ENCODE assay signal across 8 cellular contexts in genomic region chr9:32572900-32573523, GRCh38. TPM values are rescaled to one million over a fixed set of nuclear protein-coding genes. Genes with fewer than 3 reads are reported as not detected.
DNase-seq lines count a peak whose midpoint lies in the region; ATAC-seq lines count a peak whose summit lies in the region.

Gene NDUFB6, minus strand, starts transcription at chr9:32573159. Its CDS starts 99 bp downstream, at chr9:32573060.

- H3K4me3 ChIP-seq in CD4-positive, alpha-beta memory T cell (ENCODE audit: low read length in 2 of 2): peak within 1 kb of the TSS; percentile 77 to 95

- H3K36me3 Mint-ChIP-seq in CD4-positive, alpha-beta memory T cell: peaks cover 9 to 26% of the 10 kb centered on the region in 2 donors

- H3K27ac ChIP-seq in CD4-positive, alpha-beta memory T cell (ENCODE audit: low read depth, low read length): peak within 1 kb of the TSS; percentile 83

- H3K27me3 ChIP-seq in CD4-positive, alpha-beta memory T cell (ENCODE audit: insufficient read depth, low read length): no peaks in the 10 kb centered on the region

- peaks cover 1 to 2% of the 10 kb centered on the region in 2 donors for H3K27me3 Mint-ChIP-seq in CD4-positive, alpha-beta memory T cell

- peaks cover 1% of the 10 kb centered on the region for H3K36me3 ChIP-seq in CD4-positive, alpha-beta memory T cell (ENCODE audit: insufficient read depth, low read length)

- intact Hi-C loops in CD4-positive, alpha-beta memory T cell (cut with micrococcal nuclease): loop anchor here (1.0 to 5.0 kb wide), 7 partner anchors 21 to 594 kb away; partner anchors contain the start of genes ACO1, APTX, B4GALT1 and RIGI

- DNase-seq in CD4-positive, alpha-beta memory T cell: peak; percentile 92 to 97 (median 94)
- DNase-seq in HS-27A (ENCODE audit: low read depth) (peak; percentile 89), NK-92 (lab: John Stamatoyannopoulos, UW; ENCODE audit: unreplicated experiment) (peak; percentile 72), lung microvascular endothelial cell (ENCODE audit: low read depth in 2 of 2) (peak; percentile 93 to 94)
- peak; percentile 91 to 97 for DNase-seq in activated CD8-positive, alpha-beta memory T cell treated with anti-CD3 and anti-CD28 coated beads for 1 hour (ENCODE audit: extremely low read depth in 1 of 2, low read depth in 1 of 2)
- DNase-seq in effector CD4-positive, alpha-beta T cell: peak; percentile 96
- DNase-seq in stimulated activated CD4-positive, alpha-beta T cell treated with anti-CD3 and anti-CD28 coated beads, TNF-alpha, amount 100 ng/mL, for 48 hours (ENCODE audit: low read depth in 3 of 3): peak; percentile 90 to 92 (median 92)

- peak within 1 kb of the TSS; percentile 99 to 100 (median 99) for H3K4me3 Mint-ChIP-seq in CD4-positive, alpha-beta memory T cell

- ATAC-seq in GM19467 (IDR thresholded peaks at IDR 0.05; ENCODE audit: unreplicated experiment): peak; percentile 89

- H3K4me1 Mint-ChIP-seq in CD4-positive, alpha-beta memory T cell: peaks cover 19 to 39% (median 26%) of the 10 kb centered on the region in 4 donors

- CTCF ChIA-PET in CD4-positive, alpha-beta memory T cell (lab: Charles Lee; ENCODE audit: partially characterized antibody): interaction anchor here (1.1 to 15.9 kb wide), 11 partner anchors 8 to 196 kb away, joined by 4 to 659 read pairs (median 12); partner anchors contain the start of genes ACO1, RIGI, SMIM27 and TOPORS

- POLR2A ChIA-PET in CD4-positive, alpha-beta memory T cell (lab: Charles Lee; ENCODE audit: partially characterized antibody): interaction anchor here (0.6 to 4.0 kb wide), 10 partner anchors 9 to 452 kb away, joined by 3 to 69 read pairs (median 6); partner anchors contain the start of genes ACO1, DNAJA1, RIGI and SMIM27

- H3K9me3 ChIP-seq in CD4-positive, alpha-beta memory T cell (ENCODE audit: control insufficient read depth in 1 of 2, low read length in 2 of 2): no peaks in the 10 kb centered on the region

- H3K4me1 ChIP-seq in CD4-positive, alpha-beta memory T cell (ENCODE audit: insufficient read depth, low read length): peaks cover 17% of the 10 kb centered on the region

- peak within 1 kb of the TSS; percentile 96 to 100 (median 99) for H3K27ac Mint-ChIP-seq in CD4-positive, alpha-beta memory T cell

- peaks cover 0 to 3% (median 0%) of the 10 kb centered on the region in 8 donors for H3K9me3 Mint-ChIP-seq in CD4-positive, alpha-beta memory T cell

RNA-seq across cellular contexts. Expression of gene NDUFB6, which starts in this region (rescaled TPM):
- 10 to 100 TPM; 18.2 to 21.0 TPM for total RNA-seq in CD4-positive, alpha-beta memory T cell
- polyA plus RNA-seq in CD4-positive, alpha-beta memory T cell: 10 to 100 TPM; 65.4 to 83.7 TPM
- total RNA-seq in lung microvascular endothelial cell: 33.3 and 34.1 TPM in 2 replicates

Comparison
In these comparisons a context has a peak if more than half of its experiments do, and no peak if none do; other contexts are left out.
1. Peak in every context shown above with its lines: DNase-seq, ATAC-seq, H3K4me3 ChIP-seq and H3K27ac ChIP-seq.